21 cellular contexts compared by ENCODE assay signal in genomic region chr5:175434800-175435199, GRCh38. TPM values are rescaled to one million over a fixed set of nuclear protein-coding genes. Genes with fewer than 3 reads are reported as not detected.
DNase-seq lines count a peak whose midpoint lies in the region; ATAC-seq and TF ChIP-seq lines count a peak whose summit lies in the region.
"Had no signal": no experiment of that assay in that cellular context is flagged by ENCODE, and none has a peak within 500 bp of the region (broad histone marks: within the 10 kb centered on the region; RNA-seq: fewer than 3 reads in every experiment).

No MANE protein-coding gene starts in this region.

- no peak overlapping the region for H4K8ac ChIP-seq in H9 (replicated peaks; ENCODE audit: insufficient read length, low read depth, low read length)
- no peak overlapping the region for H4K8ac ChIP-seq in mesendoderm (ENCODE audit: low read depth, low read length)

- H2BK15ac ChIP-seq in H9 (ENCODE audit: low read depth, low read length): no peak overlapping the region
- H2BK15ac ChIP-seq in mesendoderm (replicated peaks; ENCODE audit: low read depth): no peak overlapping the region

- no peak for TF ChIP-seq CTCF in H9 (conservative IDR thresholded peaks at IDR 0.05)
- TF ChIP-seq CTCF in endodermal cell (conservative IDR thresholded peaks at IDR 0.05): no peak

- H3K27me3 ChIP-seq in H9 (ENCODE audit: insufficient read depth, low read length) (no peaks in the 10 kb centered on the region), HUES6 (ENCODE audit: control insufficient read depth, insufficient read depth, low read length) (no peaks in the 10 kb centered on the region), endodermal cell (ENCODE audit: control insufficient read depth, insufficient read depth, low read length, poor library complexity, severe bottlenecking) (no peaks in the 10 kb centered on the region), mesendoderm (ENCODE audit: insufficient read depth, low read length, poor library complexity) (no peaks in the 10 kb centered on the region)

- no peaks in the 10 kb centered on the region for H3K27me3 Mint-ChIP-seq in H9 (ENCODE audit: low read depth)
- peaks cover 3% of the 10 kb centered on the region for H3K27me3 Mint-ChIP-seq in endodermal cell (ENCODE audit: insufficient read depth)

- peaks cover 30 to 34% of the 10 kb centered on the region in 2 experiments for H3K4me1 Mint-ChIP-seq in H9
- peaks cover 28% of the 10 kb centered on the region for H3K4me1 Mint-ChIP-seq in endodermal cell
- H3K4me1 Mint-ChIP-seq: CD4-positive, alpha-beta memory T cell had no signal

- H3K4me1 ChIP-seq in H9 (ENCODE audit: insufficient read depth, low read length) (peaks cover 8% of the 10 kb centered on the region; the same call in 1 of the 2 replicates), HUES6 (ENCODE audit: control insufficient read depth, insufficient read depth, low read length) (peaks cover 44% of the 10 kb centered on the region), endodermal cell (ENCODE audit: control insufficient read depth, insufficient read depth, low read length) (no peaks in the 10 kb centered on the region), mesendoderm (ENCODE audit: control insufficient read depth, low read depth, low read length) (no peaks in the 10 kb centered on the region)

- H3K4me3 ChIP-seq in HUES6 (ENCODE audit: low read depth, low read length) (peak overlapping the region; percentile 4), endodermal cell (ENCODE audit: low read length) (no peak overlapping the region), mesendoderm (ENCODE audit: low read length) (no peak overlapping the region)

- no peaks in the 10 kb centered on the region for H4K20me1 ChIP-seq in H9 (ENCODE audit: control insufficient read depth, insufficient read depth, insufficient read length)

- H4K5ac ChIP-seq in H9 (ENCODE audit: insufficient read length, low read depth, low read length) (no peak overlapping the region), mesendoderm (ENCODE audit: low read length) (no peak overlapping the region)

- no peak overlapping the region for H3K14ac ChIP-seq in H9 (ENCODE audit: insufficient read depth, low read length)

- intact Hi-C loops in left ventricle myocardium superior (cut with micrococcal nuclease): no loop called here

- H3K23me2 ChIP-seq in H9 (ENCODE audit: insufficient read length, low read depth, low read length, poor library complexity, severe bottlenecking): no peaks in the 10 kb centered on the region

- no CpG with 5 or more reads among the region's 6 CpGs for WGBS in H9 (ENCODE audit: extremely low coverage, insufficient read length, low lambda C conversion rate)
- 69 to 73% methylated on average over 4 to 6 of the region's 6 CpGs for WGBS in endodermal cell (ENCODE audit: insufficient coverage in 1 of 2, insufficient read length in 1 of 2), 2 experiments
- no CpG with 5 or more reads among the region's 6 CpGs for WGBS in mesendoderm (ENCODE audit: extremely low coverage, insufficient coverage, low lambda C conversion rate)

- H3K18ac ChIP-seq in H9 (ENCODE audit: insufficient read length, low read depth, low read length) (no peak overlapping the region), mesendoderm (ENCODE audit: low read length) (no peak overlapping the region)

- H2BK12ac ChIP-seq in H9 (ENCODE audit: insufficient read length, low read depth, low read length): no peak overlapping the region

- H4K91ac ChIP-seq in H9 (ENCODE audit: insufficient read length, low read depth, low read length): no peak overlapping the region

- ATAC-seq in GM19452 (IDR thresholded peaks at IDR 0.05; ENCODE audit: unreplicated experiment): no peak
- no peak for ATAC-seq in left ventricle myocardium superior
- ATAC-seq: HCT116 had no signal

- H3K56ac ChIP-seq in H9 (ENCODE audit: insufficient read length, low read depth, low read length) (no peak overlapping the region), mesendoderm (ENCODE audit: low read length) (no peak overlapping the region)

- no peak overlapping the region for H3T11ph ChIP-seq in H9 (ENCODE audit: low read length)

- H2BK5ac ChIP-seq in H9 (ENCODE audit: insufficient read length, low read length): no peak overlapping the region
- no peak overlapping the region for H2BK5ac ChIP-seq in mesendoderm (ENCODE audit: low read length)

- H3K4me2 ChIP-seq in H9 (ENCODE audit: insufficient read depth, insufficient read length, low read length) (peak overlapping the region; percentile 30), mesendoderm (ENCODE audit: low read length) (no peak overlapping the region)

- H3K36me3 ChIP-seq in HUES6 (ENCODE audit: control insufficient read depth, insufficient read depth, low read length) (no peaks in the 10 kb centered on the region), endodermal cell (ENCODE audit: control insufficient read depth, insufficient read depth, low read length) (no peaks in the 10 kb centered on the region), mesendoderm (ENCODE audit: control insufficient read depth, insufficient read depth, low read length) (no peaks in the 10 kb centered on the region)

- no peak overlapping the region for H2BK20ac ChIP-seq in H9 (ENCODE audit: low read depth, low read length, poor library complexity, severe bottlenecking)

- H3K36me3 Mint-ChIP-seq in H9 (ENCODE audit: insufficient read depth in 1 of 3, low read depth in 3 of 3) (no peaks in the 10 kb centered on the region), endodermal cell (ENCODE audit: low read depth) (no peaks in the 10 kb centered on the region)
- H3K36me3 Mint-ChIP-seq: CD4-positive, alpha-beta memory T cell had no signal

- H3K23ac ChIP-seq in H9 (ENCODE audit: insufficient read length, low read depth, low read length): no peak overlapping the region
- H3K23ac ChIP-seq in mesendoderm (ENCODE audit: low read length): no peak overlapping the region

- no peaks in the 10 kb centered on the region; a peak in 2 of 5 replicates for H3K9me3 Mint-ChIP-seq in H9
- H3K9me3 Mint-ChIP-seq in endodermal cell: peaks cover 4% of the 10 kb centered on the region

- H3K4me3 Mint-ChIP-seq in H9: peak overlapping the region in 1 of 2 experiments; percentile 0; a peak in 1 of 5 replicates
- H3K4me3 Mint-ChIP-seq in endodermal cell: no peak overlapping the region
- H3K4me3 Mint-ChIP-seq: CD4-positive, alpha-beta memory T cell had no signal

- H3K9ac ChIP-seq in H9 (ENCODE audit: extremely low read depth, insufficient read length, low read length) (no peak overlapping the region), HUES6 (ENCODE audit: low read length) (no peak overlapping the region), endodermal cell (ENCODE audit: extremely low read depth, low read length, poor library complexity, severe bottlenecking) (no peak overlapping the region), mesendoderm (ENCODE audit: low read length) (no peak overlapping the region)

- H3K27ac Mint-ChIP-seq in H9 (peak overlapping the region; percentile 0 to 8 (median 6); a peak in 1 of 7 replicates), endodermal cell (no peak overlapping the region)
- H3K27ac Mint-ChIP-seq: CD4-positive, alpha-beta memory T cell had no signal

- H3K9me3 ChIP-seq in H9 (ENCODE audit: control insufficient read depth, low read depth, low read length) (no peaks in the 10 kb centered on the region), HUES6 (ENCODE audit: control insufficient read depth, insufficient read depth, low read depth, low read length) (no peaks in the 10 kb centered on the region), endodermal cell (ENCODE audit: control insufficient read depth, low read length) (no peaks in the 10 kb centered on the region)

- no peak overlapping the region for H3K4ac ChIP-seq in H9 (ENCODE audit: low read depth, low read length)
- no peak overlapping the region for H3K4ac ChIP-seq in mesendoderm (ENCODE audit: low read depth, low read length)

- H3K27ac ChIP-seq in H9 (ENCODE audit: insufficient read length, low read depth, low read length) (no peak overlapping the region), HUES6 (ENCODE audit: low read depth, low read length) (no peak overlapping the region), endodermal cell (ENCODE audit: low read depth, low read length) (no peak overlapping the region), mesendoderm (ENCODE audit: low read depth, low read length) (no peak overlapping the region)

- H2BK120ac ChIP-seq in H9 (ENCODE audit: low read depth, low read length, poor library complexity, severe bottlenecking) (no peak overlapping the region), mesendoderm (ENCODE audit: low read depth, low read length) (no peak overlapping the region)

- H3K79me1 ChIP-seq in H9 (ENCODE audit: insufficient read depth, low read depth, low read length, poor library complexity, severe bottlenecking) (no peaks in the 10 kb centered on the region), mesendoderm (ENCODE audit: low read length) (no peaks in the 10 kb centered on the region)

- DNase-seq in H9: peak; percentile 43
- DNase-seq in endodermal cell: peak; percentile 74
- DNase-seq in mesendoderm: peak; percentile 11
- no peak for DNase-seq in NCI-H2227 treated with DMSO at 0.1 percent for 48 hours (lab: John Stamatoyannopoulos, UW)
- DNase-seq in NCI-H510A (lab: John Stamatoyannopoulos, UW): no peak
- DNase-seq in left ventricle myocardium superior: no peak
- DNase-seq: C1 segment of cervical spinal cord; Calu3; CD4-positive, alpha-beta memory T cell; COR-L47; DMS53; DMS79 treated with DMSO at 0.1 percent for 48 hours; GF-D8; GOT3; H7 had no signal

- no peak overlapping the region for H2AK5ac ChIP-seq in H9 (ENCODE audit: insufficient read length, low read length)
- H2AK5ac ChIP-seq in mesendoderm (ENCODE audit: low read length): no peak overlapping the region

- H3K79me2 ChIP-seq in H9 (ENCODE audit: insufficient read depth, low read length): no peaks in the 10 kb centered on the region; the same call in 1 of the 2 replicates
- no peaks in the 10 kb centered on the region for H3K79me2 ChIP-seq in mesendoderm (ENCODE audit: control insufficient read depth, insufficient read depth, low read length)

- no peak overlapping the region for H2AFZ ChIP-seq in H9 (ENCODE audit: low read length)

RNA-seq across cellular contexts. Expression of gene DRD1, which starts 9.2 kb away (rescaled TPM):
- total RNA-seq in H9 (2021) (not detected in 2 replicates), endodermal cell (under 1 TPM; 0.53 to 0.59 TPM), left ventricle myocardium superior (not detected)
- 0.18 TPM for polyA plus RNA-seq in endodermal cell (2013, experiment 1 of 2)
- polyA plus RNA-seq in endodermal cell (2013, experiment 2 of 2): 0.17 TPM
- 0.60 TPM for polyA plus RNA-seq in mesendoderm (2013, experiment 1 of 2)
- 0.57 TPM for polyA plus RNA-seq in mesendoderm (2013, experiment 2 of 2)
- total RNA-seq: A172; Calu3; CD4-positive, alpha-beta memory T cell; G401 had no signal
- polyA plus RNA-seq: BJ; CD4-positive, alpha-beta memory T cell had no signal

RNA-seq across cellular contexts. Expression of gene SFXN1, which starts 43.6 kb away (rescaled TPM):
- total RNA-seq in H9 (2021): 97.2 and 99.2 TPM in 2 replicates
- total RNA-seq in endodermal cell: 100 to 1,000 TPM; 122 to 154 TPM
- polyA plus RNA-seq in endodermal cell (2013, experiment 1 of 2): 119 TPM
- polyA plus RNA-seq in endodermal cell (2013, experiment 2 of 2): 106 TPM
- 63.6 TPM for polyA plus RNA-seq in mesendoderm (2013, experiment 1 of 2)
- polyA plus RNA-seq in mesendoderm (2013, experiment 2 of 2): 68.6 TPM
- 34.7 TPM for total RNA-seq in left ventricle myocardium superior

Comparison
In these comparisons a context has a peak if more than half of its experiments do, and no peak if none do; other contexts are left out.
1. DNase-seq: peak in H9 (single experiment), endodermal cell (single experiment) and mesendoderm (single experiment); none in NCI-H2227 treated with DMSO at 0.1 percent for 48 hours (single experiment), NCI-H510A (single experiment) and left ventricle myocardium superior (single experiment).